ENCODE assay signal across 11 cellular contexts in genomic region chr19:16106121-16106520, GRCh38. TPM values are rescaled to one million over a fixed set of nuclear protein-coding genes. Genes with fewer than 3 reads are reported as not detected.
DNase-seq lines count a peak whose midpoint lies in the region; ATAC-seq and TF ChIP-seq lines count a peak whose summit lies in the region.
"Had no signal": no experiment of that assay in that cellular context is flagged by ENCODE, and none has a peak within 500 bp of the region (broad histone marks: within the 10 kb centered on the region; RNA-seq: fewer than 3 reads in every experiment).

No MANE protein-coding gene starts in this region.

- H3K36me3 Mint-ChIP-seq in naive thymus-derived CD4-positive, alpha-beta T cell: peaks cover 2 to 15% (median 4%) of the 10 kb centered on the region in 5 donors

- CTCF ChIA-PET in naive thymus-derived CD4-positive, alpha-beta T cell (lab: Charles Lee): interaction anchor here (0.7 to 1.8 kb wide), 3 partner anchors 32 to 79 kb away, joined by 3 to 7 read pairs (median 3); no protein-coding TSS in a partner anchor

- H3K4me3 ChIP-seq in NB4 (ENCODE audit: low read depth, low read length): no peak overlapping the region
- H3K4me3 ChIP-seq in naive thymus-derived CD4-positive, alpha-beta T cell (ENCODE audit: low read length): no peak overlapping the region
- H3K4me3 ChIP-seq: heart right ventricle, pancreas had no signal

- no peak for TF ChIP-seq POLR2A in NB4 (IDR thresholded peaks at IDR 0.05; ENCODE audit: extremely low read depth, insufficient read length)

- no peak overlapping the region for H3K4me3 Mint-ChIP-seq in naive thymus-derived CD4-positive, alpha-beta T cell

- H3K27ac Mint-ChIP-seq in naive thymus-derived CD4-positive, alpha-beta T cell: peak overlapping the region in 4 of 9 donors; percentile 51 to 81 (median 68)

- ATAC-seq in naive thymus-derived CD4-positive, alpha-beta T cell: peak; percentile 66
- ATAC-seq in HG02588 (IDR thresholded peaks at IDR 0.05; ENCODE audit: unreplicated experiment): no peak
- ATAC-seq: heart right ventricle, pancreas had no signal

- H3K4me1 Mint-ChIP-seq in naive thymus-derived CD4-positive, alpha-beta T cell: peaks cover 2 to 9% (median 3%) of the 10 kb centered on the region in 7 donors

- H3K27ac ChIP-seq in naive thymus-derived CD4-positive, alpha-beta T cell (ENCODE audit: low read depth, low read length): no peak overlapping the region
- H3K27ac ChIP-seq: heart right ventricle, pancreas had no signal

- no peak for TF ChIP-seq CTCF in NB4 (IDR thresholded peaks at IDR 0.05; ENCODE audit: low read depth, low read length)

- peaks cover 13 to 26% (median 15%) of the 10 kb centered on the region in 3 experiments for H3K36me3 ChIP-seq in naive thymus-derived CD4-positive, alpha-beta T cell (ENCODE audit: control insufficient read depth in 2 of 3, insufficient read depth in 3 of 3, low read length in 3 of 3)

- no peaks in the 10 kb centered on the region for H3K27me3 Mint-ChIP-seq in naive thymus-derived CD4-positive, alpha-beta T cell

- POLR2A ChIA-PET in naive thymus-derived CD4-positive, alpha-beta T cell (lab: Charles Lee): interaction anchor here (1.0 kb wide), 1 partner anchor 28 kb away, joined by 3 read pairs; no protein-coding TSS in a partner anchor

- H3K9me3 Mint-ChIP-seq in naive thymus-derived CD4-positive, alpha-beta T cell: peaks cover 0 to 2% (median 0%) of the 10 kb centered on the region in 11 donors

- no peaks in the 10 kb centered on the region for H3K27me3 ChIP-seq in naive thymus-derived CD4-positive, alpha-beta T cell (ENCODE audit: control insufficient read depth in 2 of 2, insufficient read depth in 2 of 2, low read length in 2 of 2)
- H3K27me3 ChIP-seq: heart right ventricle, pancreas had no signal

- intact Hi-C loops in naive thymus-derived CD4-positive, alpha-beta T cell (cut with micrococcal nuclease): no loop called here

- peak; percentile 62 for DNase-seq in EH (ENCODE audit: low read depth)
- peak; percentile 60 for DNase-seq in NB4 (ENCODE audit: low read depth)
- peak; percentile 59 for DNase-seq in astrocyte of the hippocampus (ENCODE audit: low read depth, low spot score)
- DNase-seq in naive thymus-derived CD4-positive, alpha-beta T cell: no peak
- no peak for DNase-seq in stimulated activated CD4-positive, alpha-beta T cell treated with anti-CD3 and anti-CD28 coated beads, Interleukin-1b, Interleukin-23, amount 100 ng/mL, for 48 hours
- DNase-seq in NCI-H2081 treated with DMSO at 0.1 percent for 48 hours (lab: John Stamatoyannopoulos, UW): no peak
- DNase-seq in cortex of kidney (lab: John Stamatoyannopoulos, UW): no peak
- DNase-seq: heart right ventricle; NK-92 treated with Interleukin-12 subunit alpha and Interleukin-12 subunit beta, amount 100 ng/mL, for 24 hours had no signal

- no peaks in the 10 kb centered on the region for H3K9me3 ChIP-seq in naive thymus-derived CD4-positive, alpha-beta T cell (ENCODE audit: control insufficient read depth in 2 of 3, low read length in 3 of 3)
- H3K9me3 ChIP-seq: heart right ventricle, pancreas had no signal

- peaks cover 0 to 3% of the 10 kb centered on the region in 2 donors for H3K4me1 ChIP-seq in naive thymus-derived CD4-positive, alpha-beta T cell (ENCODE audit: control insufficient read depth in 2 of 2, insufficient read depth in 2 of 2, low read length in 2 of 2)

RNA-seq across cellular contexts. Expression of gene RAB8A, which starts 5.6 kb away (rescaled TPM):
- 100 to 1,000 TPM in 2 of 5 experiments, 10 to 100 TPM in 3; 64.4 to 154 (median 74.5) TPM for total RNA-seq in naive thymus-derived CD4-positive, alpha-beta T cell
- 10 to 100 TPM; 61.8 to 82.2 TPM for polyA plus RNA-seq in naive thymus-derived CD4-positive, alpha-beta T cell

RNA-seq across cellular contexts. Expression of gene TPM4, which starts 29.8 kb away (rescaled TPM):
- 100 to 1,000 TPM in 3 of 5 experiments, 10 to 100 TPM in 2; 65.8 to 435 (median 126) TPM for total RNA-seq in naive thymus-derived CD4-positive, alpha-beta T cell
- polyA plus RNA-seq in naive thymus-derived CD4-positive, alpha-beta T cell: 10 to 100 TPM; 28.2 to 43.5 TPM

RNA-seq across cellular contexts. Expression of gene HSH2D, which starts 37.4 kb away (rescaled TPM):
- 10 to 100 TPM; 20.0 to 60.0 (median 46.4) TPM for total RNA-seq in naive thymus-derived CD4-positive, alpha-beta T cell
- 10 to 100 TPM in 1 of 2 donors, 1 to 10 TPM in 1; 7.2 to 17.8 TPM for polyA plus RNA-seq in naive thymus-derived CD4-positive, alpha-beta T cell

Comparison
In these comparisons a context has a peak if more than half of its experiments do, and no peak if none do; other contexts are left out.
1. DNase-seq: peak in EH (single experiment), NB4 (single experiment) and astrocyte of the hippocampus (single experiment); none in naive thymus-derived CD4-positive, alpha-beta T cell (0 of 9), stimulated activated CD4-positive, alpha-beta T cell treated with anti-CD3 and anti-CD28 coated beads, Interleukin-1b, Interleukin-23, amount 100 ng/mL, for 48 hours (single experiment), NCI-H2081 treated with DMSO at 0.1 percent for 48 hours (single experiment) and cortex of kidney (single experiment).